ENCODE assay signal across 11 cellular contexts in the genomic region with DNA sequence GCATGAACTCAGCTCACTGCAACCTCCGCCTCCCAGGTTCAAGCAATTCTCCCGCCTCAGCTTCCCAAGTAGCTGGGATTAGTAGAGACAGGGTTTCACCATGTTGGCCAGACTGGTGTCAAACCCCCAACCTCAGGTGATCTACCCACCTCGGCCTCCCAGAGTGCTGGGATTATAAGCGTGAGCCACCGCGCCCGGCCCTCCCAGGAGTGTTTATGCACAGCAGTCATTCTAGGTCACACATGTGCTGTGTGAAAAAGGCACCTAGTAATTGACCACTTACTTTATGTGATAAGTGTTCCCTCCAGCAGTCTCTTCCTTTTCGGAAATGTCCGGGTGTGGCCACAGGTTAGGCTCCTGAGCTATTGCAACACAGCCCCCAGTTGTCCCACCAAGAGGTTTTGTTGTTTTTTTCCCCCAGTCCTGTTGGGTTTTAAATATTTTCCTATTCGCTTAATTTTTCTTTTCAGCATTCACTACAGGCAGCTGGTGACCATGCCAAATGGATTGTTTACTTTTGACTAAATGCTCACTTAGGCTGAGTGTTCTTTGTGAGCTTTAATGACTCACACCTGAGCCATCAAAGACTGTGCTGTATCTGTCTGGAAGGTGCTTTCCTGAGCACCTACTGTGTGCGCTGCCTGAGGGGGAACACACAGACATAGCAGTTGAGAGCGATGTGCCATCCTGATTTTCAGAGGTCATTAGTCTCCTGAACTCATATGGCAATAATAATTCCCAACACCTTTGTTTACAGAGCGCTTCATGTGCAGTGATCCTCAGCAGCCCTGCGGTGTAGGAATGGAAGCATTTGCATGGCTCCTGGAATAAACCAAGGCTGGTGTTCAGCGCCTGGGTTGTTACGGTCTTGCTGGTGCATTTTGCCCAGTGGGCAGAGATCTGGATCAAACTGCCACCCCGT.
DNase-seq lines count a peak whose midpoint lies in the region; ATAC-seq and TF ChIP-seq lines count a peak whose summit lies in the region.
"Had no signal": no experiment of that assay in that cellular context is flagged by ENCODE, and none has a peak within 500 bp of the region (broad histone marks: within the 10 kb centered on the region; RNA-seq: fewer than 3 reads in every experiment).

No MANE protein-coding gene starts in this region.

- H3K4me1 ChIP-seq in HEK293 (ENCODE audit: control insufficient read depth, insufficient read depth, low read length), result no peaks in the 10 kb centered on the region
- H3K4me1 ChIP-seq in osteoblast (ENCODE audit: insufficient read depth, low read length), result peaks cover 9% of the 10 kb centered on the region

- no peak overlapping the region for H2AFZ ChIP-seq in osteoblast (ENCODE audit: low read length)

- H3K27me3 Mint-ChIP-seq in MCF 10A (ENCODE audit: insufficient read depth, unreplicated experiment), result no peaks in the 10 kb centered on the region
- H3K27me3 Mint-ChIP-seq in stimulated activated naive CD8-positive, alpha-beta T cell treated with anti-CD3 and anti-CD28 coated beads, Interleukin-15, amount 100 ng/mL, for 72 hours, result no peaks in the 10 kb centered on the region
- H3K27me3 Mint-ChIP-seq: activated CD4-positive, alpha-beta T cell treated with anti-CD3 and anti-CD28 coated beads for 36 hours had no signal

- no TSS peak for BruUV-seq in MCF 10A (replicated peaks; lab: Mats Ljungman, UMichigan)

- peaks cover 3% of the 10 kb centered on the region for H4K20me1 ChIP-seq in osteoblast (ENCODE audit: insufficient read depth, low read length)

- CTCF ChIA-PET in HEK293 (lab: Yijun Ruan, JAX), result interaction anchor here (0.5 to 1.6 kb wide), 4 partner anchors 22 to 139 kb away, joined by 3 to 4 read pairs (median 4); no protein-coding TSS in a partner anchor
- CTCF ChIA-PET in MCF 10A (lab: Yijun Ruan, JAX), result interaction anchor here (0.6 to 1.4 kb wide), 5 partner anchors 13 to 632 kb away, joined by 3 to 5 read pairs (median 3); no protein-coding TSS in a partner anchor

- H3K27ac ChIP-seq in HEK293 (ENCODE audit: extremely low read depth, low read depth, low read length) (no peak overlapping the region), osteoblast (ENCODE audit: low read depth, low read length) (no peak overlapping the region)

- H3K9me3 ChIP-seq in HEK293 (ENCODE audit: control insufficient read depth, insufficient read depth, low read depth, low read length), result no peaks in the 10 kb centered on the region
- no peaks in the 10 kb centered on the region for H3K9me3 ChIP-seq in osteoblast (ENCODE audit: low read depth, low read length)

- no peak for ATAC-seq in HG02870 (IDR thresholded peaks at IDR 0.05; ENCODE audit: unreplicated experiment)
- ATAC-seq in stimulated activated naive CD8-positive, alpha-beta T cell treated with anti-CD3 and anti-CD28 coated beads, Interleukin-15, amount 100 ng/mL, for 72 hours, result no peak
- ATAC-seq: activated CD4-positive, alpha-beta T cell treated with anti-CD3 and anti-CD28 coated beads for 36 hours had no signal

- H3K4me2 ChIP-seq in osteoblast (ENCODE audit: insufficient read depth, low read length), result no peak overlapping the region

- no peak overlapping the region for H3K27ac Mint-ChIP-seq in MCF 10A (ENCODE audit: low read depth, unreplicated experiment)
- H3K27ac Mint-ChIP-seq in stimulated activated naive CD8-positive, alpha-beta T cell treated with anti-CD3 and anti-CD28 coated beads, Interleukin-15, amount 100 ng/mL, for 72 hours, result no peak overlapping the region
- H3K27ac Mint-ChIP-seq: activated CD4-positive, alpha-beta T cell treated with anti-CD3 and anti-CD28 coated beads for 36 hours had no signal

- H3K4me1 Mint-ChIP-seq in MCF 10A (ENCODE audit: insufficient read depth, unreplicated experiment), result peaks cover 25% of the 10 kb centered on the region
- H3K4me1 Mint-ChIP-seq in stimulated activated naive CD8-positive, alpha-beta T cell treated with anti-CD3 and anti-CD28 coated beads, Interleukin-15, amount 100 ng/mL, for 72 hours, result peaks cover 69% of the 10 kb centered on the region

- POLR2A ChIA-PET in HEK293 (lab: Yijun Ruan, JAX), result no interaction called here
- POLR2A ChIA-PET in MCF 10A (lab: Yijun Ruan, JAX), result interaction anchor here (0.7 kb wide), 1 partner anchor 745 kb away, joined by 4 read pairs; no protein-coding TSS in a partner anchor

- H3K4me3 Mint-ChIP-seq in MCF 10A (ENCODE audit: unreplicated experiment), result no peak overlapping the region
- H3K4me3 Mint-ChIP-seq in stimulated activated naive CD8-positive, alpha-beta T cell treated with anti-CD3 and anti-CD28 coated beads, Interleukin-15, amount 100 ng/mL, for 72 hours, result no peak overlapping the region
- H3K4me3 Mint-ChIP-seq: activated CD4-positive, alpha-beta T cell treated with anti-CD3 and anti-CD28 coated beads for 36 hours; naive B cell had no signal

- H3K9me3 Mint-ChIP-seq in MCF 10A (ENCODE audit: unreplicated experiment), result no peaks in the 10 kb centered on the region
- no peaks in the 10 kb centered on the region for H3K9me3 Mint-ChIP-seq in stimulated activated naive CD8-positive, alpha-beta T cell treated with anti-CD3 and anti-CD28 coated beads, Interleukin-15, amount 100 ng/mL, for 72 hours
- H3K9me3 Mint-ChIP-seq: naive B cell had no signal

- peaks cover 5% of the 10 kb centered on the region for H3K36me3 Mint-ChIP-seq in MCF 10A (ENCODE audit: insufficient read depth, unreplicated experiment)

- H3K4me3 ChIP-seq in HEK293 (ENCODE audit: low read depth, low read length) (no peak overlapping the region), osteoblast (ENCODE audit: insufficient read depth, low read length) (no peak overlapping the region)

- intact Hi-C loops in MCF 10A (cut with micrococcal nuclease), result no loop called here

- TF ChIP-seq CTCF in HEK293 (tag by site-specific recombination; IDR thresholded peaks at IDR 0.05) (no peak), MCF 10A (IDR thresholded peaks at IDR 0.05; ENCODE audit: unreplicated experiment) (no peak), osteoblast (IDR thresholded peaks at IDR 0.05; ENCODE audit: extremely low read depth, low read depth, low read length) (no peak)

- no peaks in the 10 kb centered on the region for H3K27me3 ChIP-seq in osteoblast (ENCODE audit: insufficient read depth, low read length)

- peaks cover 0 to 35% of the 10 kb centered on the region in 2 experiments; a peak in 1 of 3 replicates for H3K36me3 ChIP-seq in HEK293 (ENCODE audit: control insufficient read depth in 2 of 2, insufficient read depth in 1 of 2, low read length in 2 of 2)
- peaks cover 5% of the 10 kb centered on the region for H3K36me3 ChIP-seq in osteoblast (ENCODE audit: insufficient read depth, low read length)

- DNase-seq in NCI-H2227 (lab: John Stamatoyannopoulos, UW; ENCODE audit: unreplicated experiment) (peak; percentile 54), MCF 10A (ENCODE audit: unreplicated experiment) (peak; percentile 62), osteoblast (ENCODE audit: insufficient read length, low spot score, missing footprints) (peak; percentile 58), Kasumi-1 (lab: John Stamatoyannopoulos, UW) (no peak)
- no peak for DNase-seq in stimulated activated naive CD8-positive, alpha-beta T cell treated with anti-CD3 and anti-CD28 coated beads, Interleukin-15, amount 100 ng/mL, for 72 hours
- DNase-seq in stimulated activated naive CD4-positive, alpha-beta T cell treated with Interleukin-2 at 50 U/mL for 16 hours (lab: John Stamatoyannopoulos, UW), result no peak
- DNase-seq: activated CD4-positive, alpha-beta T cell treated with anti-CD3 and anti-CD28 coated beads for 36 hours; naive B cell; stimulated activated CD4-positive, alpha-beta T cell treated with anti-CD3 and anti-CD28 coated beads, Interleukin-2, amount 100 ng/mL, for 48 hours had no signal

- no peaks in the 10 kb centered on the region for H3K79me2 ChIP-seq in osteoblast (ENCODE audit: insufficient read depth, low read length)

TF ChIP-seq in HEK293, 187 proteins besides CTCF, POLR2A, EP300 and RAD21 (continues in another document):
- TF ChIP-seq ZNF174 (tag by site-specific recombination; IDR thresholded peaks at IDR 0.05) (no peak), ZNF175 (tag by site-specific recombination; IDR thresholded peaks at IDR 0.05) (no peak), ZNF426 (tag by site-specific recombination; IDR thresholded peaks at IDR 0.05) (no peak), ZEB2 (tag by site-specific recombination; IDR thresholded peaks at IDR 0.05) (no peak), ZNF664 (tag by site-specific recombination; IDR thresholded peaks at IDR 0.05) (0 out of 2 replicates have a peak, but pooled peaks have one; percentile 30), FEZF1 (tag by site-specific recombination; IDR thresholded peaks at IDR 0.05) (peak; percentile 47), OSR2 (tag by site-specific recombination; IDR thresholded peaks at IDR 0.05) (peak; percentile 12; the same call in 1 of the 2 replicates), ZNF544 (tag by site-specific recombination; IDR thresholded peaks at IDR 0.05) (no peak), ZIC2 (tag by site-specific recombination; IDR thresholded peaks at IDR 0.05) (0 out of 2 replicates have a peak, but pooled peaks have one; percentile 7), ZFP41 (tag by site-specific recombination; IDR thresholded peaks at IDR 0.05; ENCODE audit: borderline replicate concordance) (no peak), ZNF140 (tag by site-specific recombination; IDR thresholded peaks at IDR 0.05) (no peak), GLIS1 (tag by site-specific recombination; IDR thresholded peaks at IDR 0.05) (peak; percentile 73)
- TF ChIP-seq, protein P1, sequence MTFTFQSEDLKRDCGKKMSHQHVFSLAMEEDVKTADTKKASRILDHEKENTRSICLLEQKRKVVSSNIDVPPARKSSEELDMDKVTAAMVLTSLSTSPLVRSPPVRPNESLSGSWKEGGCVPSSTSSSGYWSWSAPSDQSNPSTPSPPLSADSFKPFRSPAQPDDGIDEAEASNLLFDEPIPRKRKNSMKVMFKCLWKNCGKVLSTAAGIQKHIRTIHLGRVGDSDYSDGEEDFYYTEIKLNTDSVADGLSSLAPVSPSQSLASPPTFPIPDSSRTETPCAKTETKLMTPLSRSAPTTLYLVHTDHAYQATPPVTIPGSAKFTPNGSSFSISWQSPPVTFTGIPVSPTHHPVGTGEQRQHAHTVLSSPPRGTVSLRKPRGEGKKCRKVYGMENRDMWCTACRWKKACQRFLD (tag by site-specific recombination; IDR thresholded peaks at IDR 0.05), result no peak
- TF ChIP-seq, protein P2, sequence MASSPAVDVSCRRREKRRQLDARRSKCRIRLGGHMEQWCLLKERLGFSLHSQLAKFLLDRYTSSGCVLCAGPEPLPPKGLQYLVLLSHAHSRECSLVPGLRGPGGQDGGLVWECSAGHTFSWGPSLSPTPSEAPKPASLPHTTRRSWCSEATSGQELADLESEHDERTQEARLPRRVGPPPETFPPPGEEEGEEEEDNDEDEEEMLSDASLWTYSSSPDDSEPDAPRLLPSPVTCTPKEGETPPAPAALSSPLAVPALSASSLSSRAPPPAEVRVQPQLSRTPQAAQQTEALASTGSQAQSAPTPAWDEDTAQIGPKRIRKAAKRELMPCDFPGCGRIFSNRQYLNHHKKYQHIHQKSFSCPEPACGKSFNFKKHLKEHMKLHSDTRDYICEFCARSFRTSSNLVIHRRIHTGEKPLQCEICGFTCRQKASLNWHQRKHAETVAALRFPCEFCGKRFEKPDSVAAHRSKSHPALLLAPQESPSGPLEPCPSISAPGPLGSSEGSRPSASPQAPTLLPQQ (tag by site-specific recombination; IDR thresholded peaks at IDR 0.05), result no peak

Comparison
In these comparisons a context has a peak if more than half of its experiments do, and no peak if none do; other contexts are left out.
1. DNase-seq: peak in NCI-H2227 (single experiment), MCF 10A (single experiment) and osteoblast (single experiment); none in Kasumi-1 (0 of 2), stimulated activated naive CD8-positive, alpha-beta T cell treated with anti-CD3 and anti-CD28 coated beads, Interleukin-15, amount 100 ng/mL, for 72 hours (0 of 2) and stimulated activated naive CD4-positive, alpha-beta T cell treated with Interleukin-2 at 50 U/mL for 16 hours (single experiment).